1 cellular context compared by ENCODE assay signal in genomic region chr17:48871551-48872351, GRCh38.
TF ChIP-seq lines count a peak whose summit lies in the region.

No MANE protein-coding gene starts in this region.

TF ChIP-seq in H1, 55 proteins besides CTCF, POLR2A, EP300 and RAD21:
- TF ChIP-seq E2F6 (IDR thresholded peaks at IDR 0.05) = no peak
- TF ChIP-seq CHD1 (IDR thresholded peaks at IDR 0.05; ENCODE audit: low read depth, low read length) = no peak
- TF ChIP-seq, protein P1, sequence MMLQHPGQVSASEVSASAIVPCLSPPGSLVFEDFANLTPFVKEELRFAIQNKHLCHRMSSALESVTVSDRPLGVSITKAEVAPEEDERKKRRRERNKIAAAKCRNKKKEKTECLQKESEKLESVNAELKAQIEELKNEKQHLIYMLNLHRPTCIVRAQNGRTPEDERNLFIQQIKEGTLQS (IDR thresholded peaks at IDR 0.05; ENCODE audit: insufficient read depth, low read depth, low read length) = no peak
- no peak for TF ChIP-seq MAFK (IDR thresholded peaks at IDR 0.05; ENCODE audit: low read depth, low read length)
- no peak for TF ChIP-seq SAP30 (IDR thresholded peaks at IDR 0.05; ENCODE audit: insufficient read depth, insufficient replicate concordance, low read length)
- no peak for TF ChIP-seq EZH2 (IDR thresholded peaks at IDR 0.05; ENCODE audit: low read depth, low read length, severe bottlenecking)
- TF ChIP-seq, protein P2, sequence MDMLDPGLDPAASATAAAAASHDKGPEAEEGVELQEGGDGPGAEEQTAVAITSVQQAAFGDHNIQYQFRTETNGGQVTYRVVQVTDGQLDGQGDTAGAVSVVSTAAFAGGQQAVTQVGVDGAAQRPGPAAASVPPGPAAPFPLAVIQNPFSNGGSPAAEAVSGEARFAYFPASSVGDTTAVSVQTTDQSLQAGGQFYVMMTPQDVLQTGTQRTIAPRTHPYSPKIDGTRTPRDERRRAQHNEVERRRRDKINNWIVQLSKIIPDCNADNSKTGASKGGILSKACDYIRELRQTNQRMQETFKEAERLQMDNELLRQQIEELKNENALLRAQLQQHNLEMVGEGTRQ (IDR thresholded peaks at IDR 0.05; ENCODE audit: low read length) = no peak
- TF ChIP-seq BRCA1 (IDR thresholded peaks at IDR 0.05; ENCODE audit: low read depth, low read length) = no peak
- TF ChIP-seq TEAD4 (IDR thresholded peaks at IDR 0.05; ENCODE audit: low read depth, low read length) = no peak
- no peak for TF ChIP-seq CEBPB (IDR thresholded peaks at IDR 0.05; ENCODE audit: low read depth, low read length)
- TF ChIP-seq RNF2 (IDR thresholded peaks at IDR 0.05; ENCODE audit: borderline replicate concordance, low read depth, low read length, missing control alignments, poor library complexity, severe bottlenecking) = no peak
- TF ChIP-seq TBP (IDR thresholded peaks at IDR 0.05; ENCODE audit: low read depth, low read length) = no peak
- no peak for TF ChIP-seq SP2 (IDR thresholded peaks at IDR 0.05; ENCODE audit: low read length)
- TF ChIP-seq ASH2L (IDR thresholded peaks at IDR 0.05; ENCODE audit: low read length) = no peak
- TF ChIP-seq TAF1 (IDR thresholded peaks at IDR 0.05; ENCODE audit: low read depth, low read length) = no peak
- no peak for TF ChIP-seq GTF2F1 (IDR thresholded peaks at IDR 0.05; ENCODE audit: borderline replicate concordance, low read depth, low read length)
- no peak for TF ChIP-seq CHD2 (IDR thresholded peaks at IDR 0.05; ENCODE audit: low read length)
- no peak for TF ChIP-seq PHF8 (conservative IDR thresholded peaks at IDR 0.05; ENCODE audit: low read depth, low read length)
